Comparison of ENCODE assay signal across 8 cellular contexts in the genomic region with DNA sequence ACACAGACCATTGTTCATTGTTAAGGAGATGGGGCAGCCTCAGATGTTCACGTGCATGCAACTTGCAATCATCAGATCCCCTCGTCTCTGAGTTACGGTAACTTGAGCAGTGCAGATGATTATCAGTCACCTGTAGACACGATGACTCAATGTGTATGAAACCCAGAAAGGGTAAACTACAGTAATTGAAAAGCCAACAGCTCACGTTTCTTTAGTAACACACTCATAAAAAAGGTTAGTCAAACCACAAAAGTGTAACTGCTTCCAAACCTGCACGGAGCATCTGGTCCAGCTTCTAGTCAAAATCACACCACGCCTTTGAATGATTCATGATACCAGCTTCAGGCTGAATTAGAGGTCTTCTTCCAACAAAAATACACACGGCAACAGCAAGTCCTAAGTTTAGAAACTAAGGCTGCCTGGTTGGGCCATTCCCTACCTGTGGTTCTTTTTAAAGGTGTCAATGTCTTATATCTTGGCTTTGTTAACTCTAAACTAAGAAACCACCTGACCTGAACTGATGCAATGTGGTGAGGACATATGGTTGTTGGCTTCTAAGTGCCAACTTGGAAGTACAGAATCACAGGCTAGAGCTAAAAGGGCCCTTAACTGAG. TPM values are rescaled to one million over a fixed set of nuclear protein-coding genes. Genes with fewer than 3 reads are reported as not detected.
DNase-seq lines count a peak whose midpoint lies in the region; ATAC-seq, FAIRE-seq and TF ChIP-seq lines count a peak whose summit lies in the region.

No MANE protein-coding gene starts in this region.

- peaks cover 13% of the 10 kb centered on the region for H3K27me3 Mint-ChIP-seq in endodermal cell (ENCODE audit: insufficient read depth)

- TF ChIP-seq CTCF in endodermal cell (conservative IDR thresholded peaks at IDR 0.05) (no peak), upper lobe of right lung (IDR thresholded peaks at IDR 0.05) (no peak), BE2C (IDR thresholded peaks at IDR 0.05; ENCODE audit: low read depth, low read length) (no peak)

- H3K9me3 Mint-ChIP-seq in endodermal cell = no peaks in the 10 kb centered on the region

- 88 to 92% methylated on average over 8 of the region's 8 CpGs for WGBS in endodermal cell (ENCODE audit: insufficient coverage in 1 of 2, insufficient read length in 1 of 2), 2 experiments

- H3K4me1 ChIP-seq in endodermal cell (ENCODE audit: control insufficient read depth, insufficient read depth, low read length) (no peaks in the 10 kb centered on the region), upper lobe of right lung (no peaks in the 10 kb centered on the region), BE2C (no peaks in the 10 kb centered on the region)

- no peaks in the 10 kb centered on the region for H3K36me3 ChIP-seq in endodermal cell (ENCODE audit: control insufficient read depth, insufficient read depth, low read length)
- no peaks in the 10 kb centered on the region for H3K36me3 ChIP-seq in upper lobe of right lung
- H3K36me3 ChIP-seq in BE2C = no peaks in the 10 kb centered on the region

- no peaks in the 10 kb centered on the region for H3K27me3 ChIP-seq in endodermal cell (ENCODE audit: control insufficient read depth, insufficient read depth, low read length, poor library complexity, severe bottlenecking)
- H3K27me3 ChIP-seq in upper lobe of right lung = no peaks in the 10 kb centered on the region
- H3K27me3 ChIP-seq in BE2C = peaks cover 81% of the 10 kb centered on the region

- peaks cover 13% of the 10 kb centered on the region for H3K4me1 Mint-ChIP-seq in endodermal cell

- DNase-seq in CD1c-positive myeloid dendritic cell (ENCODE audit: extremely low spot score) (peak; percentile 32), T-helper 2 cell (peak in 4 of 5 experiments; percentile 24 to 98 (median 58)), endodermal cell (peak; percentile 22), urothelium cell line (ENCODE audit: low spot score) (peak; percentile 74), upper lobe of right lung (no peak), BE2C (no peak)

- no peak overlapping the region for H3K4me3 Mint-ChIP-seq in endodermal cell

- H3K9ac ChIP-seq in endodermal cell (ENCODE audit: extremely low read depth, low read length, poor library complexity, severe bottlenecking) = no peak overlapping the region

- no peak overlapping the region for H3K27ac Mint-ChIP-seq in endodermal cell

- no peak overlapping the region for H3K27ac ChIP-seq in endodermal cell (ENCODE audit: low read depth, low read length)
- no peak overlapping the region for H3K27ac ChIP-seq in upper lobe of right lung

- FAIRE-seq in urothelium cell line (lab: Jason Lieb, UNC) = no peak

- intact Hi-C loops in upper lobe of right lung (cut with DNase I) = no loop called here

- no peaks in the 10 kb centered on the region for H3K9me3 ChIP-seq in endodermal cell (ENCODE audit: control insufficient read depth, low read length)
- H3K9me3 ChIP-seq in upper lobe of right lung = no peaks in the 10 kb centered on the region
- peaks cover 13% of the 10 kb centered on the region for H3K9me3 ChIP-seq in BE2C

- ATAC-seq in GM19395 (IDR thresholded peaks at IDR 0.05; ENCODE audit: unreplicated experiment) = peak; percentile 68
- peak; percentile 43 for ATAC-seq in HG03565 (IDR thresholded peaks at IDR 0.05; ENCODE audit: unreplicated experiment)
- no peak for ATAC-seq in upper lobe of right lung

- no peaks in the 10 kb centered on the region for H3K36me3 Mint-ChIP-seq in endodermal cell (ENCODE audit: low read depth)

- H3K4me3 ChIP-seq in endodermal cell (ENCODE audit: low read length) (no peak overlapping the region), upper lobe of right lung (no peak overlapping the region), BE2C (ENCODE audit: low read depth, low read length) (no peak overlapping the region)

RNA-seq across cellular contexts. Expression of gene GRB7, which starts 32.3 kb away (rescaled TPM):
- total RNA-seq in endodermal cell = 10 to 100 TPM; 54.6 to 73.9 TPM
- 6.1 TPM for polyA plus RNA-seq in endodermal cell (2013, experiment 1 of 2)
- polyA plus RNA-seq in endodermal cell (2013, experiment 2 of 2) = 4.4 TPM
- 25.0 TPM for total RNA-seq in upper lobe of right lung
- polyA plus RNA-seq in BE2C (2012; ENCODE audit: insufficient read depth, insufficient read length, low read depth) = not detected

RNA-seq across cellular contexts. Expression of gene MIEN1, which starts 39.7 kb away (rescaled TPM):
- total RNA-seq in endodermal cell = 10 to 100 TPM; 42.6 to 57.0 TPM
- 57.8 TPM for polyA plus RNA-seq in endodermal cell (2013, experiment 1 of 2)
- polyA plus RNA-seq in endodermal cell (2013, experiment 2 of 2) = 57.7 TPM
- 48.5 TPM for total RNA-seq in upper lobe of right lung
- 56.4 TPM for polyA plus RNA-seq in BE2C (2012; ENCODE audit: insufficient read depth, insufficient read length, low read depth)

Comparison
In these comparisons a context has a peak if more than half of its experiments do, and no peak if none do; other contexts are left out.
1. DNase-seq: peak in CD1c-positive myeloid dendritic cell (single experiment), T-helper 2 cell (4 of 5), endodermal cell (single experiment) and urothelium cell line (single experiment); none in upper lobe of right lung (single experiment) and BE2C (single experiment).